ENCODE assay signal across 22 cellular contexts in genomic region chr15:83462026-83462425, GRCh38. TPM values are rescaled to one million over a fixed set of nuclear protein-coding genes. Genes with fewer than 3 reads are reported as not detected.
DNase-seq lines count a peak whose midpoint lies in the region; ATAC-seq, FAIRE-seq and TF ChIP-seq lines count a peak whose summit lies in the region.
"Had no signal": no experiment of that assay in that cellular context is flagged by ENCODE, and none has a peak within 500 bp of the region (broad histone marks: within the 10 kb centered on the region; RNA-seq: fewer than 3 reads in every experiment).

No MANE protein-coding gene starts in this region.

- H3K9me3 ChIP-seq in A549 = no peaks in the 10 kb centered on the region
- H3K9me3 ChIP-seq in Caco-2 = peaks cover 17% of the 10 kb centered on the region
- peaks cover 2% of the 10 kb centered on the region; the same call in 1 of the 2 replicates for H3K9me3 ChIP-seq in K562 (replicated peaks; ENCODE audit: control insufficient read depth, insufficient read depth, low read depth, low read length)

- POLR2A ChIA-PET in A549 (lab: Yijun Ruan, JAX) (no interaction called here), Caco-2 (lab: Charles Lee) (no interaction called here), K562 (lab: Yijun Ruan, JAX) (interaction anchor here (0.9 to 1.0 kb wide), 2 partner anchors 43 to 70 kb away, joined by 3 read pairs; no protein-coding TSS in a partner anchor)

- no peaks in the 10 kb centered on the region for H3K9me1 ChIP-seq in K562 (ENCODE audit: control insufficient read depth, insufficient read depth, low read length)

- H2AFZ ChIP-seq in K562 (ENCODE audit: low read depth, low read length) = no peak overlapping the region
- H2AFZ ChIP-seq: GM23248 had no signal

- no peak for ATAC-seq in A549
- peak; percentile 49; the same call in 2 of the 3 replicates for ATAC-seq in K562
- no peak for ATAC-seq in sciatic nerve
- ATAC-seq: GM12878 had no signal

- CTCF ChIA-PET in A549 (lab: Yijun Ruan, JAX) (no interaction called here), Caco-2 (lab: Charles Lee) (no interaction called here), K562 (lab: Yijun Ruan, JAX; ENCODE audit: low intra/inter-chr PET ratio) (no interaction called here)

- no peaks in the 10 kb centered on the region for H3K36me3 Mint-ChIP-seq in Caco-2 (ENCODE audit: insufficient read depth, unreplicated experiment)

- no peak overlapping the region for H3K9ac ChIP-seq in K562 (ENCODE audit: insufficient read depth in 1 of 2, low read depth in 2 of 2, low read length in 2 of 2)
- H3K9ac ChIP-seq: GM23248 had no signal

- no peaks in the 10 kb centered on the region for H4K20me1 ChIP-seq in K562 (replicated peaks; ENCODE audit: control insufficient read depth, insufficient read depth, low read length)

- TF ChIP-seq RAD21 in A549 (conservative IDR thresholded peaks at IDR 0.05 in 1 of 2, IDR thresholded peaks at IDR 0.05 in 1 of 2) = no peak
- no peak for TF ChIP-seq RAD21 in K562 (CRISPR knock-in tag; conservative IDR thresholded peaks at IDR 0.05 in 1 of 2, IDR thresholded peaks at IDR 0.05 in 1 of 2)

- H3K4me2 ChIP-seq in A549 (no peak overlapping the region), K562 (ENCODE audit: insufficient read depth, low read length) (no peak overlapping the region)

- H3K36me3 ChIP-seq in Caco-2 (ENCODE audit: control insufficient read depth, insufficient read depth, low read length) (no peaks in the 10 kb centered on the region), K562 (ENCODE audit: control insufficient read depth, insufficient read depth, low read length) (no peaks in the 10 kb centered on the region)

- H3K4me3 ChIP-seq in A549 = no peak overlapping the region
- no peak overlapping the region for H3K4me3 ChIP-seq in Caco-2 (ENCODE audit: low read depth, low read length)
- no peak overlapping the region for H3K4me3 ChIP-seq in K562
- H3K4me3 ChIP-seq: GM12878, GM23248 had no signal

- H3K79me2 ChIP-seq in K562 (ENCODE audit: control insufficient read depth, insufficient read depth, low read length) = peaks cover 31% of the 10 kb centered on the region

- H3K4me1 ChIP-seq in A549 = no peaks in the 10 kb centered on the region
- peaks cover 28% of the 10 kb centered on the region for H3K4me1 ChIP-seq in Caco-2
- peaks cover 5 to 27% of the 10 kb centered on the region in 2 experiments; a peak in 3 of 5 replicates for H3K4me1 ChIP-seq in K562 (replicated peaks in 1 of 2; ENCODE audit: control insufficient read depth in 2 of 2, insufficient read depth in 2 of 2, low read length in 2 of 2)

- intact Hi-C loops in Caco-2 (cut with micrococcal nuclease; ENCODE audit: unreplicated experiment) (no loop called here), K562 (cut with micrococcal nuclease) (no loop called here), sciatic nerve (cut with DNase I) (no loop called here)

- peaks cover 12% of the 10 kb centered on the region for H3K4me1 Mint-ChIP-seq in Caco-2 (ENCODE audit: low read depth, unreplicated experiment)

- in situ Hi-C loops in K562 (cut with MboI) = no loop called here

- TF ChIP-seq CTCF in A549 (IDR thresholded peaks at IDR 0.05) (no peak), Caco-2 (IDR thresholded peaks at IDR 0.05; ENCODE audit: insufficient read depth in 1 of 2, low read depth in 1 of 2, low read length in 1 of 2, severe bottlenecking in 1 of 2, unreplicated experiment in 1 of 2) (no peak), K562 (IDR thresholded peaks at IDR 0.05 in 2 of 3, conservative IDR thresholded peaks at IDR 0.05 in 1 of 3; ENCODE audit: insufficient read depth in 2 of 3, low read depth in 1 of 3, low read length in 3 of 3) (no peak)

- FAIRE-seq in A549 (lab: Jason Lieb, UNC) (no peak), K562 (lab: Jason Lieb, UNC) (no peak)
- FAIRE-seq: GM12878, GM19239, HTR-8/SVneo had no signal

- peaks cover 26% of the 10 kb centered on the region for H3K9me3 Mint-ChIP-seq in Caco-2 (ENCODE audit: unreplicated experiment)

- BruUV-seq in Caco-2 (replicated peaks; lab: Mats Ljungman, UMichigan) (no TSS peak), K562 (replicated peaks; lab: Mats Ljungman, UMichigan) (no TSS peak)

- DNase-seq in A549 (ENCODE audit: low read depth in 1 of 2, low spot score in 1 of 2) = no peak
- no peak for DNase-seq in Caco-2
- DNase-seq in K562 (ENCODE audit: extremely low read depth in 1 of 4, low spot score in 3 of 4) = peak in 1 of 4 experiments; percentile 21
- DNase-seq in foreskin melanocyte = peak; percentile 22
- no peak for DNase-seq in sciatic nerve (ENCODE audit: low spot score)
- DNase-seq in hippocampal formation (lab: John Stamatoyannopoulos, UW) = no peak
- no peak for DNase-seq in DMS53 (lab: John Stamatoyannopoulos, UW)
- DNase-seq: AML-193; CD4-positive, alpha-beta T cell; DND-41; EL; GM23248; HCEC 1CT; IMR-90; KBM-7 had no signal

- no peak for TF ChIP-seq POLR2A in A549 (IDR thresholded peaks at IDR 0.05; ENCODE audit: low read length)
- TF ChIP-seq POLR2A in K562 (conservative IDR thresholded peaks at IDR 0.05) = no peak

- H3K27ac Mint-ChIP-seq in Caco-2 (ENCODE audit: unreplicated experiment) = peak overlapping the region; percentile 55
- H3K27ac Mint-ChIP-seq: CD4-positive, alpha-beta T cell had no signal

- WGBS in A549 (ENCODE audit: missing lambda C conversion rate) = 19% methylated on average over 3 of the region's 3 CpGs
- 44% methylated on average over 3 of the region's 3 CpGs for WGBS in K562 (ENCODE audit: insufficient coverage, low coverage, missing lambda C conversion rate)

- no peak overlapping the region for H3K4me3 Mint-ChIP-seq in Caco-2 (ENCODE audit: unreplicated experiment)
- H3K4me3 Mint-ChIP-seq: CD4-positive, alpha-beta T cell had no signal

- H3K27ac ChIP-seq in A549 = no peak overlapping the region
- H3K27ac ChIP-seq in K562 (ENCODE audit: extremely low read depth, low read depth, low read length) = peak overlapping the region; percentile 65; the same call in 2 of the 3 replicates
- H3K27ac ChIP-seq: C4-2B, GM23248 had no signal

- TF ChIP-seq EP300 in A549 (IDR thresholded peaks at IDR 0.05) = no peak
- TF ChIP-seq EP300 in K562 (IDR thresholded peaks at IDR 0.05; ENCODE audit: low read length) = no peak

- no peaks in the 10 kb centered on the region for H3K27me3 Mint-ChIP-seq in Caco-2 (ENCODE audit: insufficient read depth, unreplicated experiment)

- H3K27me3 ChIP-seq in Caco-2 (replicated peaks; ENCODE audit: control insufficient read depth, insufficient read depth, low read length) (no peaks in the 10 kb centered on the region), K562 (ENCODE audit: control insufficient read depth in 2 of 2, insufficient read depth in 2 of 2, low read length in 2 of 2) (no peaks in the 10 kb centered on the region)

TF ChIP-seq in A549, 52 proteins besides CTCF, POLR2A, EP300 and RAD21:
- no peak for TF ChIP-seq NPAS2 (CRISPR knock-in tag; IDR thresholded peaks at IDR 0.05; ENCODE audit: borderline replicate concordance)
- no peak for TF ChIP-seq POLR2AphosphoS2 (conservative IDR thresholded peaks at IDR 0.05; ENCODE audit: low read length)
- no peak for TF ChIP-seq FOSB (CRISPR knock-in tag; IDR thresholded peaks at IDR 0.05)
- no peak for TF ChIP-seq JUNB (IDR thresholded peaks at IDR 0.05)
- TF ChIP-seq FOXS1 (CRISPR knock-in tag; IDR thresholded peaks at IDR 0.05) = no peak
- TF ChIP-seq BHLHE40 (IDR thresholded peaks at IDR 0.05; ENCODE audit: low read depth, low read length) = no peak
- peak; percentile 47 for TF ChIP-seq MAFK (IDR thresholded peaks at IDR 0.05; ENCODE audit: partially characterized antibody)
- TF ChIP-seq KDM1A (IDR thresholded peaks at IDR 0.05; ENCODE audit: low read depth) = no peak

TF ChIP-seq in K562, 482 proteins besides CTCF, POLR2A, EP300 and RAD21 (continues in another document):
- peak; percentile 61 for TF ChIP-seq C11orf30 (IDR thresholded peaks at IDR 0.05; ENCODE audit: low read depth)
- no peak for TF ChIP-seq MXI1 (IDR thresholded peaks at IDR 0.05; ENCODE audit: low read depth, low read length)
- TF ChIP-seq ZNF445 (CRISPR knock-in tag; IDR thresholded peaks at IDR 0.05; ENCODE audit: low read depth) = no peak
- TF ChIP-seq ERF (CRISPR knock-in tag; IDR thresholded peaks at IDR 0.05) = no peak
- TF ChIP-seq NFE2 (IDR thresholded peaks at IDR 0.05; ENCODE audit: low read depth) = 0 out of 2 replicates have a peak, but pooled peaks have one; percentile 18
- peak; percentile 20; the same call in 1 of the 2 replicates for TF ChIP-seq CEBPB (tag; IDR thresholded peaks at IDR 0.05)
- TF ChIP-seq CBX5 (IDR thresholded peaks at IDR 0.05; ENCODE audit: borderline replicate concordance, low read depth) = 0 out of 2 replicates have a peak, but pooled peaks have one; percentile 53

RNA-seq across cellular contexts. Expression of gene SH3GL3, which starts 14.9 kb away (rescaled TPM):
- polyA plus RNA-seq in A549 (2011; rRNA removed) (0.19 TPM in 1 of 2 replicates, not detected in the other), A549 (2017; fragmentation: RNase III; extraction: RNeasy Plus Mini Kit Qiagen cat#74134 plus additional on column Dnase treatment) (0.21 to 0.37 TPM (median 0.22 TPM) in 3 replicates), K562 (2011; rRNA removed) (7.2 and 9.7 TPM in 2 replicates), K562 (2014; fragmentation: Illumina TruSeq; extraction: Trizol) (13.3 and 14.3 TPM in 2 replicates), K562 (2014; fragmentation: Nextera tagmentation; extraction: Ambion mirVana) (1 to 10 TPM; 3.9 to 4.3 TPM), K562 (2014; rRNA removed) (13.7 and 14.5 TPM in 2 replicates)
- polyA plus RNA-seq in A549 (2012; cell fraction: cytosol; rRNA removed) = 0.05 and 0.08 TPM in 2 replicates
- polyA plus RNA-seq in A549 (2012; cell fraction: nucleus; rRNA removed) = not detected in 2 replicates
- polyA minus RNA-seq in A549 (2011; rRNA and poly(A)+ RNA removed) = not detected in 2 replicates
- total RNA-seq in Caco-2 (2022) (not detected in 2 replicates), K562 (2014; rRNA removed) (13.1 and 16.0 TPM in 2 replicates), K562 (2014; rRNA removed; fragmentation: Illumina TruSeq; extraction: Trizol) (13.5 and 16.1 TPM in 2 replicates), K562 (2015; rRNA removed; fragmentation: Illumina TruSeq; extraction: Trizol) (6.8 and 7.5 TPM in 2 replicates), K562 (2021) (8.9 and 9.6 TPM in 2 replicates), sciatic nerve (0.67 TPM)
- 12.5 and 41.1 TPM in 2 replicates for total RNA-seq in K562 (2011; cell fraction: chromatin; rRNA removed; ENCODE audit: low replicate concordance)
- 8.7 and 9.9 TPM in 2 replicates for total RNA-seq in K562 (2011; cell fraction: nucleolus; rRNA removed)
- 24.5 and 38.6 TPM in 2 replicates for total RNA-seq in K562 (2011; cell fraction: nucleoplasm; rRNA removed)
- 1.7 and 3.9 TPM in 2 replicates for polyA plus RNA-seq in K562 (2011; cell fraction: cytosol; rRNA removed)
- polyA plus RNA-seq in K562 (2011; cell fraction: nucleus; rRNA removed) = 7.5 and 9.2 TPM in 2 replicates
- 5.7 and 8.1 TPM in 2 replicates for polyA plus RNA-seq in K562 (2012)
- polyA minus RNA-seq in K562 (2011; rRNA and poly(A)+ RNA removed) = 5.2 and 7.0 TPM in 2 replicates
- 4.1 and 4.4 TPM in 2 replicates for polyA minus RNA-seq in K562 (2011; cell fraction: cytosol; rRNA and poly(A)+ RNA removed)
- 5.3 and 5.6 TPM in 2 replicates for polyA minus RNA-seq in K562 (2011; cell fraction: nucleus; rRNA and poly(A)+ RNA removed)
- total RNA-seq: A172; CD4-positive, alpha-beta T cell; G401; GM12878; GM23248; IMR-90 had no signal
- polyA plus RNA-seq: BJ, GM12878, IMR-90 had no signal

Comparison
In these comparisons a context has a peak if more than half of its experiments do, and no peak if none do; other contexts are left out.
1. Of the 35 proteins assayed by ChIP-seq in both K562 and A549: peak only in K562: CEBPB; only in A549: MAFK; in both: none; in neither: 33.